Comparison of ENCODE assay signal across 1 cellular context in genomic region chr6:167241330-167242163, GRCh38.
TF ChIP-seq lines count a peak whose summit lies in the region.
"Not testable (repeated sequence)": the region's sequence is repeated elsewhere in the genome, so short reads cannot be mapped to it uniquely, and the experiment has no call there.

No MANE protein-coding gene starts in this region.

TF ChIP-seq in HepG2, 621 proteins besides CTCF, POLR2A, EP300 and RAD21 (continues in another document):
- TF ChIP-seq, protein P1, sequence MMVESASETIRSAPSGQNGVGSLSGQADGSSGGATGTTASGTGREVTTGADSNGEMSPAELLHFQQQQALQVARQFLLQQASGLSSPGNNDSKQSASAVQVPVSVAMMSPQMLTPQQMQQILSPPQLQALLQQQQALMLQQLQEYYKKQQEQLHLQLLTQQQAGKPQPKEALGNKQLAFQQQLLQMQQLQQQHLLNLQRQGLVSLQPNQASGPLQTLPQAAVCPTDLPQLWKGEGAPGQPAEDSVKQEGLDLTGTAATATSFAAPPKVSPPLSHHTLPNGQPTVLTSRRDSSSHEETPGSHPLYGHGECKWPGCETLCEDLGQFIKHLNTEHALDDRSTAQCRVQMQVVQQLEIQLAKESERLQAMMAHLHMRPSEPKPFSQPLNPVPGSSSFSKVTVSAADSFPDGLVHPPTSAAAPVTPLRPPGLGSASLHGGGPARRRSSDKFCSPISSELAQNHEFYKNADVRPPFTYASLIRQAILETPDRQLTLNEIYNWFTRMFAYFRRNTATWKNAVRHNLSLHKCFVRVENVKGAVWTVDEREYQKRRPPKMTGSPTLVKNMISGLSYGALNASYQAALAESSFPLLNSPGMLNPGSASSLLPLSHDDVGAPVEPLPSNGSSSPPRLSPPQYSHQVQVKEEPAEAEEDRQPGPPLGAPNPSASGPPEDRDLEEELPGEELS (CRISPR knock-in tag; IDR thresholded peaks at IDR 0.05), result peak; percentile 66; the same call in 1 of the 2 replicates
- TF ChIP-seq, protein P2, sequence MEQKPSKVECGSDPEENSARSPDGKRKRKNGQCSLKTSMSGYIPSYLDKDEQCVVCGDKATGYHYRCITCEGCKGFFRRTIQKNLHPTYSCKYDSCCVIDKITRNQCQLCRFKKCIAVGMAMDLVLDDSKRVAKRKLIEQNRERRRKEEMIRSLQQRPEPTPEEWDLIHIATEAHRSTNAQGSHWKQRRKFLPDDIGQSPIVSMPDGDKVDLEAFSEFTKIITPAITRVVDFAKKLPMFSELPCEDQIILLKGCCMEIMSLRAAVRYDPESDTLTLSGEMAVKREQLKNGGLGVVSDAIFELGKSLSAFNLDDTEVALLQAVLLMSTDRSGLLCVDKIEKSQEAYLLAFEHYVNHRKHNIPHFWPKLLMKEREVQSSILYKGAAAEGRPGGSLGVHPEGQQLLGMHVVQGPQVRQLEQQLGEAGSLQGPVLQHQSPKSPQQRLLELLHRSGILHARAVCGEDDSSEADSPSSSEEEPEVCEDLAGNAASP (CRISPR knock-in tag; IDR thresholded peaks at IDR 0.05; ENCODE audit: borderline replicate concordance), result peak; percentile 35; the same call in 1 of the 2 replicates
- TF ChIP-seq ZNF768 (CRISPR knock-in tag; IDR thresholded peaks at IDR 0.05), result peak; percentile 22; the same call in 1 of the 2 replicates
- TF ChIP-seq KDM3A (CRISPR knock-in tag; IDR thresholded peaks at IDR 0.05; ENCODE audit: low read depth), result peak; percentile 35; the same call in 1 of the 2 replicates
- TF ChIP-seq FOXP1 (IDR thresholded peaks at IDR 0.05); ZHX2 (CRISPR knock-in tag; IDR thresholded peaks at IDR 0.05; ENCODE audit: borderline replicate concordance); GABPA (IDR thresholded peaks at IDR 0.05; ENCODE audit: low read depth, low read length); CREM (CRISPR knock-in tag; IDR thresholded peaks at IDR 0.05): not testable (repeated sequence)
- TF ChIP-seq FOXP1 (CRISPR knock-in tag; IDR thresholded peaks at IDR 0.05), result peak; percentile 26; the same call in 1 of the 2 replicates
- TF ChIP-seq PPARG (CRISPR knock-in tag; conservative IDR thresholded peaks at IDR 0.05), result 0 out of 2 replicates have a peak, but pooled peaks have one; percentile 18
- peak; percentile 94 for TF ChIP-seq ETV5 (CRISPR knock-in tag; IDR thresholded peaks at IDR 0.05; ENCODE audit: borderline replicate concordance)
- TF ChIP-seq ZBTB7B (CRISPR knock-in tag; IDR thresholded peaks at IDR 0.05), result 0 out of 2 replicates have a peak, but pooled peaks have one; percentile 30
- TF ChIP-seq HMG20B (CRISPR knock-in tag; conservative IDR thresholded peaks at IDR 0.05), result 0 out of 2 replicates have a peak, but pooled peaks have one; percentile 40
- peak; percentile 42; the same call in 1 of the 2 replicates for TF ChIP-seq HDAC1 (CRISPR knock-in tag; IDR thresholded peaks at IDR 0.05)
- TF ChIP-seq DRAP1 (CRISPR knock-in tag; IDR thresholded peaks at IDR 0.05), result peak; percentile 22; the same call in 1 of the 2 replicates
- peak; percentile 90 for TF ChIP-seq SOX13 (IDR thresholded peaks at IDR 0.05)
- TF ChIP-seq SOX13 (CRISPR knock-in tag; conservative IDR thresholded peaks at IDR 0.05 in 1 of 2, IDR thresholded peaks at IDR 0.05 in 1 of 2), result peak in 1 of 2 experiments; percentile 94; a peak in 2 of 4 replicates
- peak; percentile 76 for TF ChIP-seq NCOA2 (CRISPR knock-in tag; IDR thresholded peaks at IDR 0.05)
- TF ChIP-seq ZHX2 (IDR thresholded peaks at IDR 0.05; ENCODE audit: low read depth), result 0 out of 2 replicates have a peak, but pooled peaks have one; percentile 23
- peak; percentile 73; the same call in 1 of the 2 replicates for TF ChIP-seq ZBTB21 (CRISPR knock-in tag; IDR thresholded peaks at IDR 0.05)
- peak; percentile 74 for TF ChIP-seq TBX2 (CRISPR knock-in tag; IDR thresholded peaks at IDR 0.05; ENCODE audit: borderline replicate concordance)
- TF ChIP-seq, protein P3, sequence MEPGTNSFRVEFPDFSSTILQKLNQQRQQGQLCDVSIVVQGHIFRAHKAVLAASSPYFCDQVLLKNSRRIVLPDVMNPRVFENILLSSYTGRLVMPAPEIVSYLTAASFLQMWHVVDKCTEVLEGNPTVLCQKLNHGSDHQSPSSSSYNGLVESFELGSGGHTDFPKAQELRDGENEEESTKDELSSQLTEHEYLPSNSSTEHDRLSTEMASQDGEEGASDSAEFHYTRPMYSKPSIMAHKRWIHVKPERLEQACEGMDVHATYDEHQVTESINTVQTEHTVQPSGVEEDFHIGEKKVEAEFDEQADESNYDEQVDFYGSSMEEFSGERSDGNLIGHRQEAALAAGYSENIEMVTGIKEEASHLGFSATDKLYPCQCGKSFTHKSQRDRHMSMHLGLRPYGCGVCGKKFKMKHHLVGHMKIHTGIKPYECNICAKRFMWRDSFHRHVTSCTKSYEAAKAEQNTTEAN (CRISPR knock-in tag; conservative IDR thresholded peaks at IDR 0.05), result 0 out of 2 replicates have a peak, but pooled peaks have one; percentile 62
- TF ChIP-seq ZKSCAN8 (CRISPR knock-in tag; IDR thresholded peaks at IDR 0.05; ENCODE audit: borderline replicate concordance), result peak; percentile 74; the same call in 1 of the 2 replicates
- TF ChIP-seq, protein P4, sequence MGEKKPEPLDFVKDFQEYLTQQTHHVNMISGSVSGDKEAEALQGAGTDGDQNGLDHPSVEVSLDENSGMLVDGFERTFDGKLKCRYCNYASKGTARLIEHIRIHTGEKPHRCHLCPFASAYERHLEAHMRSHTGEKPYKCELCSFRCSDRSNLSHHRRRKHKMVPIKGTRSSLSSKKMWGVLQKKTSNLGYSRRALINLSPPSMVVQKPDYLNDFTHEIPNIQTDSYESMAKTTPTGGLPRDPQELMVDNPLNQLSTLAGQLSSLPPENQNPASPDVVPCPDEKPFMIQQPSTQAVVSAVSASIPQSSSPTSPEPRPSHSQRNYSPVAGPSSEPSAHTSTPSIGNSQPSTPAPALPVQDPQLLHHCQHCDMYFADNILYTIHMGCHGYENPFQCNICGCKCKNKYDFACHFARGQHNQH (CRISPR knock-in tag; IDR thresholded peaks at IDR 0.05), result peak; percentile 85
- TF ChIP-seq ZFX (CRISPR knock-in tag; IDR thresholded peaks at IDR 0.05; ENCODE audit: low read depth), result 0 out of 2 replicates have a peak, but pooled peaks have one; percentile 18
- peak; percentile 74 for TF ChIP-seq SSRP1 (CRISPR knock-in tag; IDR thresholded peaks at IDR 0.05)
- TF ChIP-seq ZNF605 (CRISPR knock-in tag; IDR thresholded peaks at IDR 0.05), result peak; percentile 3; the same call in 1 of the 2 replicates
- peak; percentile 56; the same call in 1 of the 2 replicates for TF ChIP-seq TFDP1 (CRISPR knock-in tag; IDR thresholded peaks at IDR 0.05; ENCODE audit: borderline replicate concordance)
- TF ChIP-seq, protein P5, sequence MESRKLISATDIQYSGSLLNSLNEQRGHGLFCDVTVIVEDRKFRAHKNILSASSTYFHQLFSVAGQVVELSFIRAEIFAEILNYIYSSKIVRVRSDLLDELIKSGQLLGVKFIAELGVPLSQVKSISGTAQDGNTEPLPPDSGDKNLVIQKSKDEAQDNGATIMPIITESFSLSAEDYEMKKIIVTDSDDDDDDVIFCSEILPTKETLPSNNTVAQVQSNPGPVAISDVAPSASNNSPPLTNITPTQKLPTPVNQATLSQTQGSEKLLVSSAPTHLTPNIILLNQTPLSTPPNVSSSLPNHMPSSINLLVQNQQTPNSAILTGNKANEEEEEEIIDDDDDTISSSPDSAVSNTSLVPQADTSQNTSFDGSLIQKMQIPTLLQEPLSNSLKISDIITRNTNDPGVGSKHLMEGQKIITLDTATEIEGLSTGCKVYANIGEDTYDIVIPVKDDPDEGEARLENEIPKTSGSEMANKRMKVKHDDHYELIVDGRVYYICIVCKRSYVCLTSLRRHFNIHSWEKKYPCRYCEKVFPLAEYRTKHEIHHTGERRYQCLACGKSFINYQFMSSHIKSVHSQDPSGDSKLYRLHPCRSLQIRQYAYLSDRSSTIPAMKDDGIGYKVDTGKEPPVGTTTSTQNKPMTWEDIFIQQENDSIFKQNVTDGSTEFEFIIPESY (CRISPR knock-in tag; IDR thresholded peaks at IDR 0.05), result peak; percentile 31; the same call in 1 of the 2 replicates
- TF ChIP-seq, protein P6, sequence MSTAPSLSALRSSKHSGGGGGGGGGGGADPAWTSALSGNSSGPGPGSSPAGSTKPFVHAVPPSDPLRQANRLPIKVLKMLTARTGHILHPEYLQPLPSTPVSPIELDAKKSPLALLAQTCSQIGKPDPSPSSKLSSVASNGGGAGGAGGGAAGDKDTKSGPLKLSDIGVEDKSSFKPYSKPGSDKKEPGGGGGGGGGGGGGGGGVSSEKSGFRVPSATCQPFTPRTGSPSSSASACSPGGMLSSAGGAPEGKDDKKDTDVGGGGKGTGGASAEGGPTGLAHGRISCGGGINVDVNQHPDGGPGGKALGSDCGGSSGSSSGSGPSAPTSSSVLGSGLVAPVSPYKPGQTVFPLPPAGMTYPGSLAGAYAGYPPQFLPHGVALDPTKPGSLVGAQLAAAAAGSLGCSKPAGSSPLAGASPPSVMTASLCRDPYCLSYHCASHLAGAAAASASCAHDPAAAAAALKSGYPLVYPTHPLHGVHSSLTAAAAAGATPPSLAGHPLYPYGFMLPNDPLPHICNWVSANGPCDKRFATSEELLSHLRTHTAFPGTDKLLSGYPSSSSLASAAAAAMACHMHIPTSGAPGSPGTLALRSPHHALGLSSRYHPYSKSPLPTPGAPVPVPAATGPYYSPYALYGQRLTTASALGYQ (CRISPR knock-in tag; IDR thresholded peaks at IDR 0.05), result peak; percentile 35; the same call in 1 of the 2 replicates
- TF ChIP-seq, protein P7, sequence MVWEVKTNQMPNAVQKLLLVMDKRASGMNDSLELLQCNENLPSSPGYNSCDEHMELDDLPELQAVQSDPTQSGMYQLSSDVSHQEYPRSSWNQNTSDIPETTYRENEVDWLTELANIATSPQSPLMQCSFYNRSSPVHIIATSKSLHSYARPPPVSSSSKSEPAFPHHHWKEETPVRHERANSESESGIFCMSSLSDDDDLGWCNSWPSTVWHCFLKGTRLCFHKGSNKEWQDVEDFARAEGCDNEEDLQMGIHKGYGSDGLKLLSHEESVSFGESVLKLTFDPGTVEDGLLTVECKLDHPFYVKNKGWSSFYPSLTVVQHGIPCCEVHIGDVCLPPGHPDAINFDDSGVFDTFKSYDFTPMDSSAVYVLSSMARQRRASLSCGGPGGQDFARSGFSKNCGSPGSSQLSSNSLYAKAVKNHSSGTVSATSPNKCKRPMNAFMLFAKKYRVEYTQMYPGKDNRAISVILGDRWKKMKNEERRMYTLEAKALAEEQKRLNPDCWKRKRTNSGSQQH (CRISPR knock-in tag; IDR thresholded peaks at IDR 0.05; ENCODE audit: low read depth), result 0 out of 2 replicates have a peak, but pooled peaks have one; percentile 35
- TF ChIP-seq GABPA (CRISPR knock-in tag; IDR thresholded peaks at IDR 0.05; ENCODE audit: low read depth), result 0 out of 2 replicates have a peak, but pooled peaks have one; percentile 43
- TF ChIP-seq NCOR1 (IDR thresholded peaks at IDR 0.05; ENCODE audit: borderline replicate concordance, low read length), result peak; percentile 57; the same call in 1 of the 2 replicates
- 0 out of 2 replicates have a peak, but pooled peaks have one; percentile 31 for TF ChIP-seq MYNN (CRISPR knock-in tag; IDR thresholded peaks at IDR 0.05; ENCODE audit: low read depth)
- TF ChIP-seq CREM (IDR thresholded peaks at IDR 0.05), result peak; percentile 81
- peak; percentile 44 for TF ChIP-seq RCOR2 (CRISPR knock-in tag; IDR thresholded peaks at IDR 0.05)
- peak; percentile 52; the same call in 1 of the 2 replicates for TF ChIP-seq MXD4 (CRISPR knock-in tag; IDR thresholded peaks at IDR 0.05)
- peak; percentile 51; the same call in 1 of the 2 replicates for TF ChIP-seq GABPB1 (CRISPR knock-in tag; IDR thresholded peaks at IDR 0.05)
- TF ChIP-seq SAP130 (CRISPR knock-in tag; IDR thresholded peaks at IDR 0.05; ENCODE audit: low read depth), result peak; percentile 92
- peak; percentile 87 for TF ChIP-seq RXRA (CRISPR knock-in tag; IDR thresholded peaks at IDR 0.05)
